In the genomic region with DNA sequence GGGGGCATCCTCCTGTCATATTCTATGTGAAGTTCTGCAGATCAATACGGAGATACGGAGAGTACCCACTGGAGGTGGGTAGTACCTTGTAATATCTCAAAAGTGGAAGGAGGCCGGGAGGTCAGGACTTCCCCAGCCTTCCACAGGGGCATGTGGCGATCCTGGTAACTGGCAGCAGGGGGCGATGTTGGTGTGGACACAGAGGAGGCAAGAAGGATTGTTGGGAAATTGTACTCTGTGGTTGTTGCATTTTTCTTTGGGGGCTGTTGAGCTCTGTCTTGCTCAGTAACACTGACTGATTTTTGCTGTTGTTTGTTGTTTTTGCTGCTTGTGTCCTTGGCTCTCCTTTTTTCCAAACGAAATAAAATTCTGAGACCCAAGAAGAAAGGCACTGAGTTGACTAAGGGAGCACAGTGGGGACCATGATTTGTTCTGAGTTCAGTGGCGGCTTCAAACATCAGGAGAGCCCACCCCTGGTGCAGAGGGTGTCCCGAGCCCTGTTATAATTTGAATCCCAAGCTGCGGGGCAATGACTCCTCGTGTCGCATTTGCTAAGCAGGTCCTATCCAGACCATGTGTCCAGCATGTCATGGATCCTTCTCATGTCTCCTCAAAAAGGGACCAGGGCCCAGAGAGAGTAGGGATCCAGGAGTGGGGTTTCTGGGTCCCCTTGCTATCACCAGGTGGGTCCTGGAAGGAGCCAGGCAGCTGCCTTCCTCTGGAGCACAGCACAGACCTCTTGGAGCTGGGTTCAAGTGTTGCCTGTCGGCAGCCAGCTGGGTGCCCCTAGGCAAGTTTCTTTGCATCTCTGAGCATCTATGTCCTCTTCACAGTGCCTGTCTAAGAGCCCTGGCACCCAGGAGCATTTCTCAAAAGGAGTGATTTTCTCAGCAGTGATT, we compare ENCODE assay signal across 9 cellular contexts. TPM values are rescaled to one million over a fixed set of nuclear protein-coding genes. Genes with fewer than 3 reads are reported as not detected.
DNase-seq lines count a peak whose midpoint lies in the region; ATAC-seq and TF ChIP-seq lines count a peak whose summit lies in the region.
"Had no signal": no experiment of that assay in that cellular context is flagged by ENCODE, and none has a peak within 500 bp of the region (broad histone marks: within the 10 kb centered on the region; RNA-seq: fewer than 3 reads in every experiment).

No MANE protein-coding gene starts in this region.

- peak; percentile 78 for ATAC-seq in activated T-helper 17 cell treated with anti-CD3 and anti-CD28 coated beads, Interleukin-2, amount 50 U/mL, for 72 hours (replicated peaks)

- peaks cover 4% of the 10 kb centered on the region for H3K4me1 Mint-ChIP-seq in activated T-helper 17 cell treated with anti-CD3 and anti-CD28 coated beads, Interleukin-2, amount 50 U/mL, for 72 hours

- H3K27me3 ChIP-seq in BE2C = no peaks in the 10 kb centered on the region

- no peaks in the 10 kb centered on the region for H3K36me3 ChIP-seq in BE2C

- no peak overlapping the region for H3K4me3 Mint-ChIP-seq in activated T-helper 17 cell treated with anti-CD3 and anti-CD28 coated beads, Interleukin-2, amount 50 U/mL, for 72 hours
- H3K4me3 Mint-ChIP-seq: stimulated activated naive CD8-positive, alpha-beta T cell treated with anti-CD3 and anti-CD28 coated beads, Interleukin-15, Interleukin-2, amounts not matched to agents 100 ng/mL and 50 ng/mL, for 24 hours had no signal

- peaks cover 40% of the 10 kb centered on the region for H3K27me3 Mint-ChIP-seq in activated T-helper 17 cell treated with anti-CD3 and anti-CD28 coated beads, Interleukin-2, amount 50 U/mL, for 72 hours

- no peak overlapping the region for H3K27ac Mint-ChIP-seq in activated T-helper 17 cell treated with anti-CD3 and anti-CD28 coated beads, Interleukin-2, amount 50 U/mL, for 72 hours
- H3K27ac Mint-ChIP-seq: stimulated activated naive CD8-positive, alpha-beta T cell treated with anti-CD3 and anti-CD28 coated beads, Interleukin-15, Interleukin-2, amounts not matched to agents 100 ng/mL and 50 ng/mL, for 24 hours had no signal

- no peaks in the 10 kb centered on the region for H3K9me3 ChIP-seq in BE2C

- H3K36me3 Mint-ChIP-seq in activated T-helper 17 cell treated with anti-CD3 and anti-CD28 coated beads, Interleukin-2, amount 50 U/mL, for 72 hours (ENCODE audit: low read depth) = no peaks in the 10 kb centered on the region

- TF ChIP-seq CTCF in BE2C (IDR thresholded peaks at IDR 0.05; ENCODE audit: low read depth, low read length) = peak; percentile 93

- no peak overlapping the region for H3K4me3 ChIP-seq in BE2C (ENCODE audit: low read depth, low read length)

- no peaks in the 10 kb centered on the region for H3K9me3 Mint-ChIP-seq in activated T-helper 17 cell treated with anti-CD3 and anti-CD28 coated beads, Interleukin-2, amount 50 U/mL, for 72 hours
- H3K9me3 Mint-ChIP-seq: stimulated activated naive CD8-positive, alpha-beta T cell treated with anti-CD3 and anti-CD28 coated beads, Interleukin-15, Interleukin-2, amounts not matched to agents 100 ng/mL and 50 ng/mL, for 24 hours had no signal

- DNase-seq in BE2C = peak; percentile 84
- peak; percentile 67 for DNase-seq in GM19240 (ENCODE audit: insufficient read length, low spot score)
- peak; percentile 80 for DNase-seq in HuH-7.5 (ENCODE audit: low spot score)
- DNase-seq in SHP77 (lab: John Stamatoyannopoulos, UW) = peak; percentile 29 to 63
- DNase-seq in germinal center (ENCODE audit: low spot score) = peak; percentile 63
- peak; percentile 8 for DNase-seq in pulmonary artery endothelial cell (ENCODE audit: low read depth, low spot score)
- no peak for DNase-seq in middle frontal gyrus (ENCODE audit: extremely low spot score, low spot score)

- H3K4me1 ChIP-seq in BE2C = no peaks in the 10 kb centered on the region; the same call in 1 of the 2 replicates

RNA-seq across cellular contexts. Expression of a gene that starts 22.8 kb away (rescaled TPM):
- 0.46 TPM for polyA plus RNA-seq in BE2C (2012; ENCODE audit: insufficient read depth, insufficient read length, low read depth)
- total RNA-seq in activated T-helper 17 cell treated with anti-CD3 and anti-CD28 coated beads, Interleukin-2, amount 50 U/mL, for 72 hours = under 1 TPM in 1 of 2 donors, not detected in 1; 0.40 TPM
- under 0.01 TPM in 1 of 2 replicates, not detected in the other for total RNA-seq in pulmonary artery endothelial cell
